1 cellular context compared by ENCODE assay signal in the genomic region with DNA sequence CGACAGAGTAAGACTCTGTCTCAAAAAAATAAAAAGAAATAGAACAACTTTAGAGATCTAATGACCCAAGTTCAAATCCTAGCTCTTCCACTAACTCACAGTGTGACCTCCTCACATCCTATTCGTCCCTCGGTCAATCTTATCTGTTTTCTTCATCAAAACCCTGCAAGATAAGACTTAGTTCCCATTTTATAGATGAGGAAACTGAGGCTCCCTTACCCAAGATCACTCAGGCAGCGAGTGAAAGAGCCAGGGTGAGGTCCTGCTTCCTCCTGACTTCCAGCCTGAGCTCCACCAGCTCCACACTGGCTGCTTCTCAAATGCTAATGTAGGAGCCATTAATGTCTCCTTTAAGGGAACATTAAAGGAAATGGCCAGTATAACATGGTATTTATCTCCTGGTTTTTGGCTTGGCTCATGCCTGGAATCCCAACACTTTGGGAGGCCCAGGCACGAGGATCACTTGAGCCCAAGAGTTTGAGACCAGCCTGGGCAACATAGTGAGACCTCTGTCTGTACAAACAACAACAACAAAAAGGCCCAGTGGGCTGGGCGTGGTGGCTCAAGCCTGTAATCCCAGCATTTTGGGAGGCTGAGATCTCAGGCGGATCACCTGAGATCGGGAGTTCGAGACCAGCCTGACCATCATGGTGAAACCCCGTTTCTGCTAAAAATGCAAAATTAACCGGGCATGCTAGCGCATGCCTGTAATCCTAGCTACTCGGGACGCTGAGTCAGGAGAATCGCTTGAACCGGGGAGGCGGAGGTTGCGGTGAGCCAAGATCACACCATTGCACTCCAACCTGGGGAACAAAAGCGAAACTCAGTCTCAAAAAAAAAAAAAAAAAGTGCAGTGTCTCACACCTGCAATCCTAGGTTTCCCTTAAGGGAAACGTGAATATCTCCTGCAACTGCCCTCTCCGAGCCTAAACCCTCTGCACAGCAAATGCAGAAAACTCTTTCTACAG.
TF ChIP-seq lines count a peak whose summit lies in the region.

No MANE protein-coding gene starts in this region.

TF ChIP-seq in H1, 55 proteins besides CTCF, POLR2A, EP300 and RAD21:
- TF ChIP-seq RFX5 (IDR thresholded peaks at IDR 0.05; ENCODE audit: borderline replicate concordance, low read depth, low read length) (no peak), MAFK (IDR thresholded peaks at IDR 0.05; ENCODE audit: low read depth, low read length) (0 out of 2 replicates have a peak, but pooled peaks have one; percentile 5), KDM1A (IDR thresholded peaks at IDR 0.05; ENCODE audit: borderline replicate concordance, low read length) (peak; percentile 85; the same call in 1 of the 2 replicates), HDAC2 (IDR thresholded peaks at IDR 0.05; ENCODE audit: borderline replicate concordance in 1 of 2, low read depth in 2 of 2, low read length in 2 of 2) (0 out of 4 replicates have a peak, but pooled peaks of 1 of the 2 experiments have one; percentile 30)
